Comparison of ENCODE assay signal across 14 cellular contexts in genomic region chrX:13598877-13599276, GRCh38. TPM values are rescaled to one million over a fixed set of nuclear protein-coding genes. Genes with fewer than 3 reads are reported as not detected.
DNase-seq lines count a peak whose midpoint lies in the region; FAIRE-seq and TF ChIP-seq lines count a peak whose summit lies in the region.
"Had no signal": no experiment of that assay in that cellular context is flagged by ENCODE, and none has a peak within 500 bp of the region (broad histone marks: within the 10 kb centered on the region; RNA-seq: fewer than 3 reads in every experiment).

No MANE protein-coding gene starts in this region.

- H3K4me3 Mint-ChIP-seq in MCF 10A (ENCODE audit: unreplicated experiment) = no peak overlapping the region
- H3K4me3 Mint-ChIP-seq: CD4-positive, alpha-beta memory T cell; IgD-negative memory B cell had no signal

- H3K79me2 ChIP-seq in OCI-LY1 (ENCODE audit: insufficient read depth, low read length) = no peaks in the 10 kb centered on the region
- no peaks in the 10 kb centered on the region for H3K79me2 ChIP-seq in endothelial cell of umbilical vein (ENCODE audit: control insufficient read depth, insufficient read depth, low read length)

- H3K27ac Mint-ChIP-seq in MCF 10A (ENCODE audit: low read depth, unreplicated experiment) = no peak overlapping the region
- H3K27ac Mint-ChIP-seq: CD4-positive, alpha-beta memory T cell; IgD-negative memory B cell had no signal

- no peaks in the 10 kb centered on the region for H3K9me2 ChIP-seq in OCI-LY1 (ENCODE audit: low read depth, low read length)

- H3K9me1 ChIP-seq in endothelial cell of umbilical vein (replicated peaks; ENCODE audit: control insufficient read depth, extremely low read depth, insufficient read depth, low read length) = no peaks in the 10 kb centered on the region

- FAIRE-seq in endothelial cell of umbilical vein (lab: Jason Lieb, UNC) (no peak), urothelium cell line (lab: Jason Lieb, UNC) (no peak)

- H3K4me3 ChIP-seq in breast epithelium (no peak overlapping the region), OCI-LY1 (ENCODE audit: low read depth, low read length, poor library complexity, severe bottlenecking) (no peak overlapping the region), endothelial cell of umbilical vein (replicated peaks in 1 of 3; ENCODE audit: insufficient read depth in 1 of 3, low read depth in 1 of 3, low read length in 3 of 3) (no peak overlapping the region), suprapubic skin (no peak overlapping the region)
- H3K4me3 ChIP-seq: body of pancreas, ovary, Peyer's patch, vagina had no signal

- no peaks in the 10 kb centered on the region for H3K4me1 Mint-ChIP-seq in MCF 10A (ENCODE audit: insufficient read depth, unreplicated experiment)
- H3K4me1 Mint-ChIP-seq: CD4-positive, alpha-beta memory T cell; IgD-negative memory B cell had no signal

- no peaks in the 10 kb centered on the region for H4K20me1 ChIP-seq in OCI-LY1 (ENCODE audit: insufficient read depth, low read length)
- H4K20me1 ChIP-seq in endothelial cell of umbilical vein (replicated peaks; ENCODE audit: control insufficient read depth, extremely low read depth, insufficient read depth, low read length) = no peaks in the 10 kb centered on the region

- H2AFZ ChIP-seq in OCI-LY1 (ENCODE audit: low read length) = no peak overlapping the region
- no peak overlapping the region for H2AFZ ChIP-seq in endothelial cell of umbilical vein (ENCODE audit: low read depth, low read length)

- no peak for TF ChIP-seq EP300 in suprapubic skin (IDR thresholded peaks at IDR 0.05)

- H3K9me3 ChIP-seq in breast epithelium (no peaks in the 10 kb centered on the region), OCI-LY1 (ENCODE audit: low read length) (no peaks in the 10 kb centered on the region), endothelial cell of umbilical vein (replicated peaks; ENCODE audit: control insufficient read depth, insufficient read depth, low read length) (no peaks in the 10 kb centered on the region), suprapubic skin (no peaks in the 10 kb centered on the region)
- H3K9me3 ChIP-seq: body of pancreas, ovary, Peyer's patch, vagina had no signal

- H3K4me1 ChIP-seq in breast epithelium (no peaks in the 10 kb centered on the region), OCI-LY1 (ENCODE audit: insufficient read depth, low read length, severe bottlenecking) (no peaks in the 10 kb centered on the region), endothelial cell of umbilical vein (ENCODE audit: control insufficient read depth, extremely low read depth, insufficient read depth, low read length) (no peaks in the 10 kb centered on the region), suprapubic skin (no peaks in the 10 kb centered on the region)
- H3K4me1 ChIP-seq: Peyer's patch, vagina had no signal

- peaks cover 0 to 62% of the 10 kb centered on the region in 2 donors for H3K27me3 ChIP-seq in breast epithelium
- H3K27me3 ChIP-seq in OCI-LY1 (ENCODE audit: insufficient read depth, low read length) = no peaks in the 10 kb centered on the region
- H3K27me3 ChIP-seq in endothelial cell of umbilical vein (ENCODE audit: control insufficient read depth in 2 of 2, insufficient read depth in 2 of 2, low read length in 2 of 2) = peaks cover 0 to 2% of the 10 kb centered on the region in 2 experiments
- H3K27me3 ChIP-seq in suprapubic skin = no peaks in the 10 kb centered on the region
- H3K27me3 ChIP-seq: body of pancreas, ovary, Peyer's patch, vagina had no signal

- H3K36me3 Mint-ChIP-seq in MCF 10A (ENCODE audit: insufficient read depth, unreplicated experiment) = no peaks in the 10 kb centered on the region
- H3K36me3 Mint-ChIP-seq: CD4-positive, alpha-beta memory T cell had no signal

- H3K4me2 ChIP-seq in OCI-LY1 (ENCODE audit: low read length) (no peak overlapping the region), endothelial cell of umbilical vein (ENCODE audit: insufficient read depth, low read length) (no peak overlapping the region)

- peaks cover 52% of the 10 kb centered on the region for H3K27me3 Mint-ChIP-seq in MCF 10A (ENCODE audit: insufficient read depth, unreplicated experiment)

- intact Hi-C loops in MCF 10A (cut with micrococcal nuclease) (no loop called here), breast epithelium (cut with DNase I; ENCODE audit: low total_unique reads) (loop anchor here (5.0 kb wide), 1 partner anchor 1818 kb away; no protein-coding TSS in a partner anchor), endothelial cell of umbilical vein (cut with micrococcal nuclease) (no loop called here)

- dilution Hi-C loops in endothelial cell of umbilical vein (cut with MboI; ENCODE audit: extremely low pct_ligation_motif_present, low sequenced_read_pairs) = no loop called here

- H3K27ac ChIP-seq in breast epithelium = no peak overlapping the region
- H3K27ac ChIP-seq in OCI-LY1 (ENCODE audit: low read depth, low read length, poor library complexity, severe bottlenecking) = no peak overlapping the region
- no peak overlapping the region for H3K27ac ChIP-seq in endothelial cell of umbilical vein (ENCODE audit: insufficient read depth, low read depth, low read length)
- H3K27ac ChIP-seq in suprapubic skin = no peak overlapping the region
- H3K27ac ChIP-seq: body of pancreas, ovary, Peyer's patch, vagina had no signal

- no peaks in the 10 kb centered on the region for H3K9me3 Mint-ChIP-seq in MCF 10A (ENCODE audit: unreplicated experiment)

- POLR2A ChIA-PET in MCF 10A (lab: Yijun Ruan, JAX) (no interaction called here), endothelial cell of umbilical vein (lab: Charles Lee) (no interaction called here)

- CTCF ChIA-PET in MCF 10A (lab: Yijun Ruan, JAX) = interaction anchor here (0.8 to 1.8 kb wide), 6 partner anchors 16 to 92 kb away, joined by 3 to 5 read pairs (median 4); no protein-coding TSS in a partner anchor
- CTCF ChIA-PET in endothelial cell of umbilical vein (lab: Charles Lee) = interaction anchor here (1.1 kb wide), 2 partner anchors 92 to 652 kb away, joined by 3 to 6 read pairs; no protein-coding TSS in a partner anchor

- TF ChIP-seq CTCF in MCF 10A (IDR thresholded peaks at IDR 0.05; ENCODE audit: unreplicated experiment) (peak; percentile 27), breast epithelium (IDR thresholded peaks at IDR 0.05) (no peak), OCI-LY1 (IDR thresholded peaks at IDR 0.05; ENCODE audit: low read length) (peak; percentile 14; the same call in 1 of the 2 replicates), endothelial cell of umbilical vein (IDR thresholded peaks at IDR 0.05; ENCODE audit: extremely low read depth in 1 of 2, insufficient read depth in 1 of 2, low read depth in 1 of 2, low read length in 2 of 2) (peak; percentile 6 to 14), suprapubic skin (IDR thresholded peaks at IDR 0.05) (no peak)

- TF ChIP-seq POLR2A in breast epithelium (IDR thresholded peaks at IDR 0.05) = no peak
- TF ChIP-seq POLR2A in endothelial cell of umbilical vein (IDR thresholded peaks at IDR 0.05; ENCODE audit: low read depth, low read length) = no peak
- TF ChIP-seq POLR2A in suprapubic skin (IDR thresholded peaks at IDR 0.05) = no peak

- WGBS in suprapubic skin = 77% methylated on average over 3 of the region's 3 CpGs

- DNase-seq in MCF 10A (ENCODE audit: unreplicated experiment) (peak; percentile 47), breast epithelium (ENCODE audit: low spot score in 2 of 2) (no peak), endothelial cell of umbilical vein (ENCODE audit: low read depth, low spot score) (peak; percentile 1), urothelium cell line (ENCODE audit: low spot score) (peak; percentile 2), kidney glomerular epithelial cell (lab: John Stamatoyannopoulos, UW) (no peak), NCI-H2081 treated with DMSO at 0.1 percent for 48 hours (lab: John Stamatoyannopoulos, UW) (no peak), suprapubic skin (ENCODE audit: low spot score in 2 of 2) (no peak)
- DNase-seq: body of pancreas; CD4-positive, alpha-beta memory T cell; ovary; Peyer's patch had no signal

- no peaks in the 10 kb centered on the region for H3K36me3 ChIP-seq in breast epithelium
- no peaks in the 10 kb centered on the region for H3K36me3 ChIP-seq in OCI-LY1 (ENCODE audit: insufficient read depth, low read length)
- H3K36me3 ChIP-seq in endothelial cell of umbilical vein (ENCODE audit: control insufficient read depth in 2 of 2, extremely low read depth in 1 of 2, insufficient read depth in 2 of 2, low read length in 2 of 2) = no peaks in the 10 kb centered on the region
- no peaks in the 10 kb centered on the region for H3K36me3 ChIP-seq in suprapubic skin
- H3K36me3 ChIP-seq: ovary, Peyer's patch, vagina had no signal

- H3F3A ChIP-seq in OCI-LY1 (ENCODE audit: insufficient read depth, low read length) = no peaks in the 10 kb centered on the region

- BruUV-seq in MCF 10A (replicated peaks; lab: Mats Ljungman, UMichigan) (no TSS peak), endothelial cell of umbilical vein (replicated peaks; lab: Mats Ljungman, UMichigan) (no TSS peak)

- H3K9ac ChIP-seq in OCI-LY1 (ENCODE audit: low read length) (no peak overlapping the region), endothelial cell of umbilical vein (replicated peaks; ENCODE audit: extremely low read depth, insufficient read depth, low read length) (no peak overlapping the region)

TF ChIP-seq in endothelial cell of umbilical vein, 7 proteins besides CTCF, POLR2A, EP300 and RAD21 (continues in another document):
- TF ChIP-seq POLR2AphosphoS5 (IDR thresholded peaks at IDR 0.05; ENCODE audit: insufficient read depth, low read depth, low read length) = no peak

RNA-seq across cellular contexts. Expression of gene EGFL6, which starts 29.5 kb away (rescaled TPM):
- not detected in 2 replicates for total RNA-seq in MCF 10A (2022)
- total RNA-seq in breast epithelium = 10 to 100 TPM in 1 of 3 donors, under 1 TPM in 2; 0.59 to 11.8 (median 0.98) TPM
- total RNA-seq in endothelial cell of umbilical vein = not detected in 2 replicates
- polyA plus RNA-seq in endothelial cell of umbilical vein = not detected in 2 replicates
- polyA plus RNA-seq in endothelial cell of umbilical vein (2011; cell fraction: cytosol; rRNA removed) = not detected in 2 replicates
- polyA plus RNA-seq in endothelial cell of umbilical vein (2011; cell fraction: nucleus; rRNA removed) = not detected in 2 replicates
- polyA plus RNA-seq in endothelial cell of umbilical vein (2012) = not detected in 2 replicates
- not detected in 2 replicates for polyA minus RNA-seq in endothelial cell of umbilical vein
- polyA minus RNA-seq in endothelial cell of umbilical vein (2011; cell fraction: cytosol; rRNA and poly(A)+ RNA removed) = not detected
- polyA minus RNA-seq in endothelial cell of umbilical vein (2011; cell fraction: nucleus; rRNA and poly(A)+ RNA removed) = not detected in 2 replicates
- under 1 TPM in 3 of 4 donors, not detected in 1; 0.19 to 0.68 (median 0.31) TPM for total RNA-seq in suprapubic skin
- total RNA-seq: body of pancreas; CD4-positive, alpha-beta memory T cell; Peyer's patch had no signal
- polyA plus RNA-seq: CD4-positive, alpha-beta memory T cell; IgD-negative memory B cell had no signal

RNA-seq across cellular contexts. Expression of gene TCEANC, which starts 54.1 kb away (rescaled TPM):
- total RNA-seq in MCF 10A (2022) (4.0 TPM in 2 replicates), breast epithelium (1 to 10 TPM; 4.6 to 7.8 (median 5.2) TPM), endothelial cell of umbilical vein (0.75 and 1.8 TPM in 2 replicates), suprapubic skin (1 to 10 TPM; 1.7 to 4.7 (median 3.2) TPM)
- polyA plus RNA-seq in endothelial cell of umbilical vein = 0.32 and 0.38 TPM in 2 replicates
- polyA plus RNA-seq in endothelial cell of umbilical vein (2011; cell fraction: cytosol; rRNA removed) = 0.56 and 0.75 TPM in 2 replicates
- polyA plus RNA-seq in endothelial cell of umbilical vein (2011; cell fraction: nucleus; rRNA removed) = 1.3 TPM in 2 replicates
- 0.56 and 0.80 TPM in 2 replicates for polyA plus RNA-seq in endothelial cell of umbilical vein (2012)
- polyA minus RNA-seq in endothelial cell of umbilical vein = 0.93 and 1.5 TPM in 2 replicates
- polyA minus RNA-seq in endothelial cell of umbilical vein (2011; cell fraction: cytosol; rRNA and poly(A)+ RNA removed) = 1.7 TPM
- 0.53 and 1.4 TPM in 2 replicates for polyA minus RNA-seq in endothelial cell of umbilical vein (2011; cell fraction: nucleus; rRNA and poly(A)+ RNA removed)

Comparison
In these comparisons a context has a peak if more than half of its experiments do, and no peak if none do; other contexts are left out.
1. DNase-seq: peak in MCF 10A (single experiment), endothelial cell of umbilical vein (single experiment) and urothelium cell line (single experiment); none in breast epithelium (0 of 2), kidney glomerular epithelial cell (single experiment), NCI-H2081 treated with DMSO at 0.1 percent for 48 hours (single experiment) and suprapubic skin (0 of 2).
2. CTCF ChIP-seq: peak in MCF 10A (single experiment), OCI-LY1 (single experiment) and endothelial cell of umbilical vein (2 of 2); none in breast epithelium (0 of 3) and suprapubic skin (0 of 2).